1 cellular context compared by ENCODE assay signal in genomic region chr14:95309261-95310051, GRCh38.
TF ChIP-seq lines count a peak whose summit lies in the region.

No MANE protein-coding gene starts in this region.

TF ChIP-seq in HepG2, 621 proteins besides CTCF, POLR2A, EP300 and RAD21:
- TF ChIP-seq BCL3 (CRISPR knock-in tag; IDR thresholded peaks at IDR 0.05) (no peak), PPARG (CRISPR knock-in tag; conservative IDR thresholded peaks at IDR 0.05) (no peak), ZFP91 (CRISPR knock-in tag; IDR thresholded peaks at IDR 0.05; ENCODE audit: borderline replicate concordance) (no peak), ZNF12 (CRISPR knock-in tag; IDR thresholded peaks at IDR 0.05) (peak; percentile 96)
